Comparison of ENCODE assay signal across 24 cellular contexts in genomic region chr12:132660047-132660446, GRCh38. TPM values are rescaled to one million over a fixed set of nuclear protein-coding genes. Genes with fewer than 3 reads are reported as not detected.
"Had no signal": no experiment of that assay in that cellular context is flagged by ENCODE, and none has a peak within 500 bp of the region (broad histone marks: within the 10 kb centered on the region; RNA-seq: fewer than 3 reads in every experiment).

No MANE protein-coding gene starts in this region.

- H3K9me3 Mint-ChIP-seq: activated B cell treated with CpG ODN at 0.5 μM for 24 hours; activated naive CD8-positive, alpha-beta T cell treated with anti-CD3 and anti-CD28 coated beads, Interleukin-2, amount 50 U/mL, for 24 hours; activated T-cell treated with anti-CD3 and anti-CD28 coated beads, Interleukin-2, amount 50 U/mL, for 4 hours; dendritic cell treated with granulocyte-macrophage colony-stimulating factor and Interleukin-4, amounts not matched to agents 40 ng/mL and 50 ng/mL, for 4 days; neural crest cell had no signal

- H3K27me3 Mint-ChIP-seq: activated B cell treated with CpG ODN at 0.5 μM for 24 hours; activated CD8-positive, alpha-beta memory T cell treated with anti-CD3 and anti-CD28 coated beads, Interleukin-2, amount 10 ng/mL, durations not matched to agents 7 days and 5 days; activated naive CD8-positive, alpha-beta T cell treated with anti-CD3 and anti-CD28 coated beads, Interleukin-2, amount 50 U/mL, for 24 hours; dendritic cell treated with granulocyte-macrophage colony-stimulating factor and Interleukin-4, amounts not matched to agents 40 ng/mL and 50 ng/mL, for 4 days; T-helper 17 cell had no signal

- H3K4me1 Mint-ChIP-seq: activated B cell treated with CpG ODN at 0.5 μM for 24 hours; activated naive CD8-positive, alpha-beta T cell treated with anti-CD3 and anti-CD28 coated beads, Interleukin-2, amount 50 U/mL, for 24 hours; neural crest cell had no signal

- H3K4me3 Mint-ChIP-seq: activated B cell treated with CpG ODN at 0.5 μM for 24 hours; activated CD8-positive, alpha-beta memory T cell treated with anti-CD3 and anti-CD28 coated beads, Interleukin-2, amount 10 ng/mL, durations not matched to agents 7 days and 5 days; activated naive CD8-positive, alpha-beta T cell treated with anti-CD3 and anti-CD28 coated beads, Interleukin-2, amount 50 U/mL, for 24 hours; activated T-cell treated with anti-CD3 and anti-CD28 coated beads, Interleukin-2, amount 50 U/mL, for 4 hours; dendritic cell treated with granulocyte-macrophage colony-stimulating factor and Interleukin-4, amounts not matched to agents 40 ng/mL and 50 ng/mL, for 4 days; neural crest cell; T-helper 17 cell had no signal

- H3K27ac Mint-ChIP-seq: activated B cell treated with CpG ODN at 0.5 μM for 24 hours; activated CD8-positive, alpha-beta memory T cell treated with anti-CD3 and anti-CD28 coated beads, Interleukin-2, amount 10 ng/mL, durations not matched to agents 7 days and 5 days; activated naive CD8-positive, alpha-beta T cell treated with anti-CD3 and anti-CD28 coated beads, Interleukin-2, amount 50 U/mL, for 24 hours; dendritic cell treated with granulocyte-macrophage colony-stimulating factor and Interleukin-4, amounts not matched to agents 40 ng/mL and 50 ng/mL, for 4 days; T-helper 17 cell had no signal

- H3K9me3 ChIP-seq: ascending aorta, breast epithelium, heart left ventricle, lower lobe of right lung, psoas muscle, SK-N-SH, spleen, thoracic aorta had no signal

- H3K27ac ChIP-seq: ascending aorta, breast epithelium, heart left ventricle, lower lobe of right lung, psoas muscle, thoracic aorta had no signal

- ATAC-seq: activated CD8-positive, alpha-beta memory T cell treated with anti-CD3 and anti-CD28 coated beads, Interleukin-2, amount 10 ng/mL, durations not matched to agents 7 days and 5 days; activated naive CD8-positive, alpha-beta T cell treated with anti-CD3 and anti-CD28 coated beads, Interleukin-2, amount 50 U/mL, for 24 hours; activated T-cell treated with anti-CD3 and anti-CD28 coated beads, Interleukin-2, amount 50 U/mL, for 4 hours; heart left ventricle; left cardiac atrium; lower lobe of right lung; psoas muscle; sciatic nerve; T-helper 17 cell had no signal

- DNase-seq: activated B cell treated with CpG ODN at 0.5 μM for 24 hours; activated CD4-positive, alpha-beta T cell treated with anti-CD3 and anti-CD28 coated beads, Interleukin-2, amount 50 U/mL, for 1 hour; activated CD8-positive, alpha-beta memory T cell treated with anti-CD3 and anti-CD28 coated beads, Interleukin-2, amount 10 ng/mL, durations not matched to agents 7 days and 5 days; activated effector memory CD4-positive, alpha-beta T cell treated with anti-CD3 and anti-CD28 coated beads, Interleukin-2, amount 50 U/mL, for 16 hours; activated naive CD8-positive, alpha-beta T cell treated with anti-CD3 and anti-CD28 coated beads, Interleukin-2, amount 50 U/mL, for 24 hours; activated T-cell treated with anti-CD3 and anti-CD28 coated beads, Interleukin-2, amount 50 U/mL, for 4 hours; effector memory CD4-positive, alpha-beta T cell; heart left ventricle; left cardiac atrium; lower lobe of right lung; psoas muscle; SK-N-SH; spleen; T-helper 17 cell had no signal

RNA-seq across cellular contexts. Expression of gene P2RX2, which starts 41.5 kb away (rescaled TPM):
- total RNA-seq: activated B cell treated with CpG ODN at 0.5 μM for 24 hours; activated CD8-positive, alpha-beta memory T cell treated with anti-CD3 and anti-CD28 coated beads, Interleukin-2, amount 10 ng/mL, durations not matched to agents 7 days and 5 days; activated T-cell treated with anti-CD3 and anti-CD28 coated beads, Interleukin-2, amount 50 U/mL, for 4 hours; ascending aorta; epithelial cell of proximal tubule; frontal cortex; heart left ventricle; left cardiac atrium; neural crest cell; osteocyte; psoas muscle; sciatic nerve; T-helper 17 cell; thoracic aorta had no signal

RNA-seq across cellular contexts. Expression of gene LRCOL1, which starts 49.7 kb away (rescaled TPM):
- total RNA-seq: activated B cell treated with CpG ODN at 0.5 μM for 24 hours; activated CD8-positive, alpha-beta memory T cell treated with anti-CD3 and anti-CD28 coated beads, Interleukin-2, amount 10 ng/mL, durations not matched to agents 7 days and 5 days; activated T-cell treated with anti-CD3 and anti-CD28 coated beads, Interleukin-2, amount 50 U/mL, for 4 hours; ascending aorta; epithelial cell of proximal tubule; frontal cortex; heart left ventricle; left cardiac atrium; osteocyte; sciatic nerve; T-helper 17 cell; thoracic aorta; ureter had no signal
